In genomic region chr14:93884950-93885349, GRCh38 we compare ENCODE assay signal across 28 cellular contexts. TPM values are rescaled to one million over a fixed set of nuclear protein-coding genes. Genes with fewer than 3 reads are reported as not detected.
"Had no signal": no experiment of that assay in that cellular context is flagged by ENCODE, and none has a peak within 500 bp of the region (broad histone marks: within the 10 kb centered on the region; RNA-seq: fewer than 3 reads in every experiment).

No MANE protein-coding gene starts in this region.

- H3K27me3 ChIP-seq: right atrium auricular region, tibial nerve had no signal

- FAIRE-seq: bronchial epithelial cell, pancreas, urothelium cell line had no signal

- H3K4me3 ChIP-seq: coronary artery, esophagus squamous epithelium, gastrocnemius medialis, left lung, lung, pancreas, psoas muscle, right atrium auricular region, stomach, suprapubic skin, tibial nerve had no signal

- DNase-seq: activated CD8-positive, alpha-beta memory T cell treated with anti-CD3 and anti-CD28 coated beads for 24 hours; activated gamma-delta T cell treated with Interleukin-2 at 50 U/mL for 16 hours; amniotic stem cell; cerebellar nuclear complex; endodermal cell; esophagus squamous epithelium; gastrocnemius medialis; hippocampal formation; kidney glomerular epithelial cell; left lung; naive thymus-derived CD8-positive, alpha-beta T cell; pancreas; psoas muscle; stimulated activated CD4-positive, alpha-beta T cell treated with anti-CD3 and anti-CD28 coated beads, Interleukin-12 subunit alpha, Interleukin-12 subunit beta, amount 100 ng/mL, for 4 hours; stimulated activated CD4-positive, alpha-beta T cell treated with anti-CD3 and anti-CD28 coated beads, Interleukin-4, amount 100 ng/mL, for 4 hours; stomach; T-helper 9 cell had no signal

- H3K36me3 ChIP-seq: esophagus squamous epithelium, gastrocnemius medialis, left lung, neutrophil, pancreas, right atrium auricular region, stomach, suprapubic skin, tibial nerve had no signal

- H3K4me3 Mint-ChIP-seq: activated naive CD8-positive, alpha-beta T cell; endodermal cell; naive thymus-derived CD8-positive, alpha-beta T cell; WTC11 had no signal

- H3K36me3 Mint-ChIP-seq: activated naive CD8-positive, alpha-beta T cell had no signal

- H3K4me1 ChIP-seq: gastrocnemius medialis, left lung, pancreas, psoas muscle had no signal

- H3K9me3 ChIP-seq: gastrocnemius medialis, left lung, neutrophil, pancreas, psoas muscle, stomach, suprapubic skin, tibial nerve had no signal

- H3K27ac ChIP-seq: coronary artery, esophagus squamous epithelium, gastrocnemius medialis, left lung, neutrophil, pancreas, psoas muscle, right atrium auricular region, stomach, suprapubic skin, tibial nerve had no signal

- H3K27ac Mint-ChIP-seq: activated naive CD8-positive, alpha-beta T cell; endodermal cell; naive thymus-derived CD8-positive, alpha-beta T cell; WTC11 had no signal

- ATAC-seq: gastrocnemius medialis; left lung; naive thymus-derived CD8-positive, alpha-beta T cell; pancreas; psoas muscle; WTC11 had no signal

RNA-seq across cellular contexts. Expression of gene FAM181A, which starts 42.2 kb away (rescaled TPM):
- total RNA-seq: bronchial epithelial cell; endodermal cell; esophagus squamous epithelium; gastrocnemius medialis; mesenteric fat pad; naive thymus-derived CD8-positive, alpha-beta T cell; pancreas; psoas muscle; right atrium auricular region; stomach; suprapubic skin; tibial nerve; WTC11 had no signal
- polyA plus RNA-seq: naive thymus-derived CD8-positive, alpha-beta T cell; pancreas; stomach had no signal
